In the genomic region with DNA sequence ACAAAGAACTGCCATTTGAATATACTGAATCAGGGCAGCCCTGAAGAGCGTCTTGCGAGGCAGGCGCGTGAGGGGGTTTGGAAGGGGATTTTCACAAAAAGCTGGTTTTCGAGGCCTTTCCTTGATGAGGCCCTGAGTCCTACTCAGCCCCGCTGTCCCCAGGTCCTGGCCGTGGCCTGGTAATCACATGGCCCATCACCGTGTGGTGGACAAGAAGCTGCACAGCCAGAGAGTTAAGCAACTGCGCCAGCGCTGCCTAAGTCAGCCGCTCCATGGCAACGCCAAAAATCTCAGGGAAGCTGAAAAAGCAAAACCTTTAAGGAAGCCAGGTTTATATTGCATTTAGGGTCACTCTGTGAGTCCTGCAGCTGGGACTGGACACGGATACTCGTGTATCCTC, we compare ENCODE assay signal across 1 cellular context.
TF ChIP-seq lines count a peak whose summit lies in the region.

No MANE protein-coding gene starts in this region.

TF ChIP-seq in GM23338, 12 proteins besides CTCF, POLR2A, EP300 and RAD21 (continued from another document):
- TF ChIP-seq ZNF462 (CRISPR knock-in tag; IDR thresholded peaks at IDR 0.05) = no peak
- TF ChIP-seq JUNB (IDR thresholded peaks at IDR 0.05; ENCODE audit: unreplicated experiment) = no peak
